Comparison of ENCODE assay signal across 8 cellular contexts in genomic region chr12:14773685-14774073, GRCh38. TPM values are rescaled to one million over a fixed set of nuclear protein-coding genes. Genes with fewer than 3 reads are reported as not detected.
DNase-seq lines count a peak whose midpoint lies in the region; ATAC-seq and TF ChIP-seq lines count a peak whose summit lies in the region.

No MANE protein-coding gene starts in this region.

- H3K9me3 Mint-ChIP-seq in CD4-positive, alpha-beta T cell: no peaks in the 10 kb centered on the region

- H3K36me3 ChIP-seq in mammary epithelial cell (ENCODE audit: insufficient read depth, low read length): no peaks in the 10 kb centered on the region
- H3K36me3 ChIP-seq in mucosa of rectum (ENCODE audit: control insufficient read depth in 2 of 2, insufficient read depth in 2 of 2, low read length in 2 of 2): no peaks in the 10 kb centered on the region

- ATAC-seq in CD4-positive, alpha-beta T cell (ENCODE audit: poor library complexity): peak; percentile 8
- ATAC-seq in GM19452 (IDR thresholded peaks at IDR 0.05; ENCODE audit: unreplicated experiment) (peak; percentile 8), HG03521 (IDR thresholded peaks at IDR 0.05; ENCODE audit: unreplicated experiment) (peak; percentile 1)

- CTCF ChIA-PET in CD4-positive, alpha-beta T cell (lab: Charles Lee): interaction anchor here (1.3 kb wide), 1 partner anchor 29 kb away, joined by 3 read pairs; the partner anchor contains the start of genes C12orf60 and WBP11
- CTCF ChIA-PET in mammary epithelial cell (lab: Charles Lee; ENCODE audit: low non-redundant PET): interaction anchor here (0.6 kb wide), 1 partner anchor 757 kb away, joined by 4 read pairs; no protein-coding TSS in a partner anchor

- no peaks in the 10 kb centered on the region for H4K20me1 ChIP-seq in mammary epithelial cell (ENCODE audit: insufficient read depth, low read length)

- H3K4me3 Mint-ChIP-seq in CD4-positive, alpha-beta T cell: peak overlapping the region; percentile 97

- peak overlapping the region; percentile 79 for H3K27ac ChIP-seq in CD4-positive, alpha-beta T cell (ENCODE audit: low read depth, low read length)
- peak overlapping the region; percentile 89 for H3K27ac ChIP-seq in mammary epithelial cell (ENCODE audit: insufficient read depth, low read depth, low read length)
- H3K27ac ChIP-seq in mucosa of rectum (ENCODE audit: low read depth in 2 of 2, low read length in 2 of 2): peak overlapping the region; percentile 98 to 99

- H3K79me2 ChIP-seq in mammary epithelial cell (ENCODE audit: insufficient read depth, low read length): peaks cover 45% of the 10 kb centered on the region

- no peak for TF ChIP-seq CTCF in CD4-positive, alpha-beta T cell (IDR thresholded peaks at IDR 0.05)
- no peak for TF ChIP-seq CTCF in mammary epithelial cell (conservative IDR thresholded peaks at IDR 0.05 in 1 of 2, IDR thresholded peaks at IDR 0.05 in 1 of 2; ENCODE audit: extremely low read depth in 1 of 2, insufficient read depth in 1 of 2, low read depth in 1 of 2, low read length in 2 of 2)

- dilution Hi-C loops in mammary epithelial cell (cut with HindIII; ENCODE audit: low sequenced_read_pairs): no loop called here

- in situ Hi-C loops in mammary epithelial cell (cut with MboI; ENCODE audit: low sequenced_read_pairs in 2 of 2): no loop called here

- intact Hi-C loops in CD4-positive, alpha-beta T cell (cut with DNase I, micrococcal nuclease): loop anchor here (5.0 to 10.0 kb wide), 5 partner anchors 111 to 516 kb away; partner anchors contain the start of gene MGP (in 1 of the 2)
- intact Hi-C loops in mammary epithelial cell (cut with micrococcal nuclease): loop anchor here (1.0 to 5.0 kb wide), 2 partner anchors 30 to 179 kb away; partner anchors contain the start of genes C12orf60 and WBP11

- H3K27ac Mint-ChIP-seq in CD4-positive, alpha-beta T cell: peak overlapping the region; percentile 100

- BruUV-seq in mammary epithelial cell (replicated peaks; lab: Mats Ljungman, UMichigan): no TSS peak

- peak overlapping the region; percentile 77 for H3K4me2 ChIP-seq in mammary epithelial cell (ENCODE audit: insufficient read depth, low read depth, low read length)

- H3K4me1 ChIP-seq in mammary epithelial cell (ENCODE audit: insufficient read depth, low read length) (peaks cover 20% of the 10 kb centered on the region), mucosa of rectum (ENCODE audit: control insufficient read depth in 2 of 2, insufficient read depth in 2 of 2, low read length in 2 of 2) (peaks cover 22 to 31% of the 10 kb centered on the region in 2 donors)

- H3K9ac ChIP-seq in mammary epithelial cell (ENCODE audit: insufficient read depth, low read length) (peak overlapping the region; percentile 51), mucosa of rectum (ENCODE audit: low read depth in 1 of 2, low read length in 2 of 2) (peak overlapping the region; percentile 65 to 98)

- no peaks in the 10 kb centered on the region for H3K27me3 ChIP-seq in CD4-positive, alpha-beta T cell (ENCODE audit: control insufficient read depth, insufficient read depth, low read length)
- H3K27me3 ChIP-seq in mammary epithelial cell (ENCODE audit: insufficient read depth, low read length) (no peaks in the 10 kb centered on the region), mucosa of rectum (ENCODE audit: control insufficient read depth in 2 of 2, insufficient read depth in 2 of 2, low read length in 2 of 2) (no peaks in the 10 kb centered on the region)

- H3K4me3 ChIP-seq in mammary epithelial cell (replicated peaks in 1 of 3; ENCODE audit: insufficient read depth in 1 of 3, low read depth in 2 of 3, low read length in 3 of 3): peak overlapping the region; percentile 74 to 89 (median 85)
- peak overlapping the region; percentile 83 to 95 for H3K4me3 ChIP-seq in mucosa of rectum (ENCODE audit: low read length in 2 of 2)

- H3K36me3 Mint-ChIP-seq in CD4-positive, alpha-beta T cell (ENCODE audit: low read depth): peaks cover 44% of the 10 kb centered on the region

- H3K9me3 ChIP-seq in CD4-positive, alpha-beta T cell (ENCODE audit: control insufficient read depth, low read length): no peaks in the 10 kb centered on the region
- H3K9me3 ChIP-seq in mammary epithelial cell (replicated peaks; ENCODE audit: insufficient read depth, low read length) (no peaks in the 10 kb centered on the region), mucosa of rectum (ENCODE audit: control insufficient read depth in 2 of 2, low read length in 2 of 2) (no peaks in the 10 kb centered on the region)

- 6% methylated on average over 14 of the region's 16 CpGs for WGBS in mammary epithelial cell (ENCODE audit: low coverage, missing lambda C conversion rate)

- H3K27me3 Mint-ChIP-seq in CD4-positive, alpha-beta T cell: no peaks in the 10 kb centered on the region

- peaks cover 68% of the 10 kb centered on the region for H3K4me1 Mint-ChIP-seq in CD4-positive, alpha-beta T cell (ENCODE audit: low read depth)

- H2AFZ ChIP-seq in mammary epithelial cell (ENCODE audit: low read depth, low read length): peak overlapping the region; percentile 99

- DNase-seq in CD4-positive, alpha-beta T cell: peak in 1 of 10 experiments; percentile 53
- no peak for DNase-seq in mammary epithelial cell
- DNase-seq in NOMO-1 treated with dmso at 0.1 percent for 144 hours (lab: John Stamatoyannopoulos, UW; ENCODE audit: unreplicated experiment): no peak
- no peak for DNase-seq in SK-N-DZ (ENCODE audit: low spot score)
- no peak for DNase-seq in NCI-H2107 (lab: John Stamatoyannopoulos, UW)

- POLR2A ChIA-PET in CD4-positive, alpha-beta T cell (lab: Charles Lee): interaction anchor here (0.7 to 7.6 kb wide), 19 partner anchors 8 to 788 kb away, joined by 3 to 375 read pairs (median 4); partner anchors contain the start of genes ARHGDIB, ATF7IP, C12orf60 and WBP11

RNA-seq across cellular contexts. Expression of gene WBP11, which starts 29.6 kb away (rescaled TPM):
- total RNA-seq in CD4-positive, alpha-beta T cell: 100 to 1,000 TPM; 169 to 188 TPM
- total RNA-seq in mammary epithelial cell: 10 to 100 TPM; 12.0 to 61.2 TPM
- polyA plus RNA-seq in mammary epithelial cell: 17.5 TPM
- polyA minus RNA-seq in mammary epithelial cell: 32.0 TPM
- 33.6 and 38.0 TPM in 2 replicates for polyA plus RNA-seq in SK-N-DZ (2014; cell fraction: cytosol; rRNA removed)
- 16.0 and 17.9 TPM in 2 replicates for polyA plus RNA-seq in SK-N-DZ (2014; cell fraction: nucleus; rRNA removed)

RNA-seq across cellular contexts. Expression of gene C12orf60, which starts 29.8 kb away (rescaled TPM):
- under 1 TPM; 0.11 to 0.22 TPM for total RNA-seq in CD4-positive, alpha-beta T cell
- 1 to 10 TPM in 1 of 2 donors, under 1 TPM in 1; 0.83 to 1.3 TPM for total RNA-seq in mammary epithelial cell
- polyA plus RNA-seq in mammary epithelial cell: 1.1 TPM
- not detected for polyA minus RNA-seq in mammary epithelial cell
- 5.9 and 11.2 TPM in 2 replicates for polyA plus RNA-seq in SK-N-DZ (2014; cell fraction: cytosol; rRNA removed)
- polyA plus RNA-seq in SK-N-DZ (2014; cell fraction: nucleus; rRNA removed): 3.7 and 7.7 TPM in 2 replicates

RNA-seq across cellular contexts. Expression of gene SMCO3, which starts 40.3 kb away (rescaled TPM):
- not detected for total RNA-seq in CD4-positive, alpha-beta T cell
- total RNA-seq in mammary epithelial cell: under 1 TPM in 1 of 2 donors, not detected in 1; 0.17 TPM
- not detected for polyA plus RNA-seq in mammary epithelial cell
- not detected for polyA minus RNA-seq in mammary epithelial cell
- not detected in 2 replicates for polyA plus RNA-seq in SK-N-DZ (2014; cell fraction: cytosol; rRNA removed)
- polyA plus RNA-seq in SK-N-DZ (2014; cell fraction: nucleus; rRNA removed): not detected in 2 replicates
